25 cellular contexts compared by ENCODE assay signal in the genomic region with DNA sequence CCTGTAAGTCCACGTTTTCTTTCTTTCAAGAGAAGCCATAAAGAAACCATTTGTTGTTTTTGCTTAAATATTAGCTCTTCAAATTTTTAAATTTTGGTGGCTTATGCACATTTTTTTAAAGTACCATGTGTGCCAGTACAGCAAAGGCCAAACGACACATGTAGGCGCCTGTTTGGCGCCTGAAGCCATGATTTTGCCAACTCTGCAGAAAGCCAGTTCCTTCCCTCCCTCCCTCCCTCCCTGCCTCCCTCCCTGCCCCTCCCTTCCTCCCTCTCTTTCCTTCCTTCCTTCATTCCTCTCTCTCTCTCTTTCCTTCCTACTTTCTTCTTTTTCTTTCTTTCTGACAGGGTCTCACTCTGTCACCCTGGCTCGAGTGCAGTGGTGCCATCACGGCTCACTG.
DNase-seq lines count a peak whose midpoint lies in the region; ATAC-seq, FAIRE-seq and TF ChIP-seq lines count a peak whose summit lies in the region.
"Had no signal": no experiment of that assay in that cellular context is flagged by ENCODE, and none has a peak within 500 bp of the region (broad histone marks: within the 10 kb centered on the region; RNA-seq: fewer than 3 reads in every experiment).

No MANE protein-coding gene starts in this region.

- H2AFZ ChIP-seq in PC-3 (ENCODE audit: low read length): peak overlapping the region; percentile 60; the same call in 1 of the 2 replicates

- H3K27ac ChIP-seq in A549 (peak overlapping the region; percentile 70 to 72; a peak in 5 of 6 replicates), PC-3 (ENCODE audit: low read length) (peak overlapping the region; percentile 46), substantia nigra (ENCODE audit: low read depth, low read length, poor library complexity, severe bottlenecking) (peak overlapping the region; percentile 1)
- H3K27ac ChIP-seq: HL-60, SJCRH30 had no signal

- no peaks in the 10 kb centered on the region for H3K9me2 ChIP-seq in PC-3 (replicated peaks; ENCODE audit: low read length)

- H3K9me3 ChIP-seq in A549 (no peaks in the 10 kb centered on the region), PC-3 (ENCODE audit: low read length) (no peaks in the 10 kb centered on the region)
- H3K9me3 ChIP-seq: SJCRH30 had no signal

- no peaks in the 10 kb centered on the region for H3K9me3 Mint-ChIP-seq in nephron progenitor cell

- no peak for TF ChIP-seq EP300 in A549 (IDR thresholded peaks at IDR 0.05)

- POLR2A ChIA-PET in A549 (lab: Yijun Ruan, JAX): no interaction called here
- POLR2A ChIA-PET in PC-3 (lab: Charles Lee; ENCODE audit: unreplicated experiment): no interaction called here
- POLR2A ChIA-PET in HEK293T (lab: Yijun Ruan, JAX): no interaction called here

- no peak for TF ChIP-seq RAD21 in A549 (conservative IDR thresholded peaks at IDR 0.05 in 1 of 2, IDR thresholded peaks at IDR 0.05 in 1 of 2)

- H3K27ac Mint-ChIP-seq in nephron progenitor cell: peak overlapping the region; percentile 40
- H3K27ac Mint-ChIP-seq: CD8-positive, alpha-beta memory T cell had no signal

- H3K4me1 ChIP-seq in A549: peaks cover 92% of the 10 kb centered on the region
- peaks cover 31% of the 10 kb centered on the region for H3K4me1 ChIP-seq in PC-3 (ENCODE audit: insufficient read depth, low read length)

- H3K27me3 Mint-ChIP-seq in nephron progenitor cell (ENCODE audit: low read depth, poor library complexity): no peaks in the 10 kb centered on the region

- H3K4me2 ChIP-seq in A549 (peak overlapping the region; percentile 45), PC-3 (ENCODE audit: low read length) (peak overlapping the region; percentile 46)

- WGBS in A549 (ENCODE audit: missing lambda C conversion rate): 84% methylated on average over 6 of the region's 6 CpGs

- no peaks in the 10 kb centered on the region for H3K79me2 ChIP-seq in PC-3 (ENCODE audit: low read length)

- H3K4me3 Mint-ChIP-seq in nephron progenitor cell: no peak overlapping the region
- H3K4me3 Mint-ChIP-seq: CD8-positive, alpha-beta memory T cell had no signal

- no peaks in the 10 kb centered on the region for H3F3A ChIP-seq in PC-3 (ENCODE audit: low read length, unreplicated experiment)

- ATAC-seq in A549 (no peak), PC-3 (no peak), HG02981 (IDR thresholded peaks at IDR 0.05; ENCODE audit: unreplicated experiment) (no peak)

- H3K27me3 ChIP-seq in PC-3 (ENCODE audit: low read length): no peaks in the 10 kb centered on the region
- H3K27me3 ChIP-seq: SJCRH30 had no signal

- BruUV-seq in PC-3 (replicated peaks; lab: Mats Ljungman, UMichigan): no TSS peak

- CTCF ChIA-PET in A549 (lab: Yijun Ruan, JAX) (no interaction called here), PC-3 (lab: Charles Lee) (no interaction called here), HEK293T (lab: Yijun Ruan, JAX) (interaction anchor here (0.7 kb wide), 1 partner anchor 15 kb away, joined by 3 read pairs; no protein-coding TSS in a partner anchor)

- H4K20me1 ChIP-seq in PC-3 (ENCODE audit: low read length): no peaks in the 10 kb centered on the region

- intact Hi-C loops in PC-3 (cut with micrococcal nuclease): no loop called here

- TF ChIP-seq POLR2A in A549 (IDR thresholded peaks at IDR 0.05; ENCODE audit: low read length): no peak

- TF ChIP-seq CTCF in A549 (IDR thresholded peaks at IDR 0.05): no peak
- TF ChIP-seq CTCF in PC-3 (conservative IDR thresholded peaks at IDR 0.05; ENCODE audit: low read depth, low read length): no peak
- no peak for TF ChIP-seq CTCF in nephron progenitor cell (IDR thresholded peaks at IDR 0.05)

- H3K36me3 ChIP-seq in PC-3 (ENCODE audit: low read depth, low read length): no peaks in the 10 kb centered on the region
- H3K36me3 ChIP-seq: SJCRH30 had no signal

- no peak overlapping the region for H3K9ac ChIP-seq in PC-3 (ENCODE audit: low read length)

- no peak overlapping the region for H3K4me3 ChIP-seq in A549
- H3K4me3 ChIP-seq in PC-3 (ENCODE audit: low read length): no peak overlapping the region
- H3K4me3 ChIP-seq: SJCRH30 had no signal

- H3K4me1 Mint-ChIP-seq in nephron progenitor cell: peaks cover 64% of the 10 kb centered on the region
- H3K4me1 Mint-ChIP-seq: CD8-positive, alpha-beta memory T cell had no signal

- no peak for FAIRE-seq in A549 (lab: Jason Lieb, UNC)
- FAIRE-seq: G401.6, GM12892, GM18507, GM19239, RCC 7860 had no signal

- peaks cover 3% of the 10 kb centered on the region for H3K36me3 Mint-ChIP-seq in nephron progenitor cell (ENCODE audit: low read depth)
- H3K36me3 Mint-ChIP-seq: CD8-positive, alpha-beta memory T cell had no signal

- DNase-seq in A549 (ENCODE audit: low read depth in 1 of 2, low spot score in 1 of 2): no peak
- no peak for DNase-seq in PC-3
- DNase-seq in nephron progenitor cell: no peak
- DNase-seq in substantia nigra (lab: John Stamatoyannopoulos, UW): no peak
- no peak for DNase-seq in activated CD4-positive, alpha-beta T cell treated with anti-CD3 and anti-CD28 coated beads, Interleukin-2, amount 50 U/mL, for 4 hours
- DNase-seq in HEK293T (ENCODE audit: extremely low spot score): no peak
- DNase-seq: 8988T; AML-193; C1 segment of cervical spinal cord; CD8-positive, alpha-beta memory T cell; KBM-7; NCI-H1105 treated with DMSO at 0.1 percent for 48 hours; NCI-H1694; NCI-H2081; NCI-H2171; NCI-H345; NCI-H524 treated with DMSO at 0.1 percent for 48 hours; SJCRH30 had no signal

TF ChIP-seq in A549, 52 proteins besides CTCF, POLR2A, EP300 and RAD21:
- no peak for TF ChIP-seq BHLHE40 (IDR thresholded peaks at IDR 0.05; ENCODE audit: low read depth, low read length)

TF ChIP-seq in HEK293T, 16 proteins besides CTCF, POLR2A, EP300 and RAD21:
- TF ChIP-seq HDGF (IDR thresholded peaks at IDR 0.05; ENCODE audit: borderline replicate concordance) (no peak), SP1 (IDR thresholded peaks at IDR 0.05) (no peak), LEF1 (IDR thresholded peaks at IDR 0.05; ENCODE audit: borderline replicate concordance) (no peak), ZNF384 (IDR thresholded peaks at IDR 0.05) (no peak), ARNT (IDR thresholded peaks at IDR 0.05) (no peak), BHLHE40 (IDR thresholded peaks at IDR 0.05; ENCODE audit: borderline replicate concordance) (no peak), TARDBP (IDR thresholded peaks at IDR 0.05) (no peak)
TF ChIP-seq in HEK293T: peak in this region for 0.

Comparison
In these comparisons a context has a peak if more than half of its experiments do, and no peak if none do; other contexts are left out.
1. H3K27ac ChIP-seq: peak in every context shown above with its lines; median percentile 71 in A549; 46 in PC-3; 1 in substantia nigra.